Comparison of ENCODE assay signal across 18 cellular contexts in genomic region chr6:125188037-125188436, GRCh38. TPM values are rescaled to one million over a fixed set of nuclear protein-coding genes. Genes with fewer than 3 reads are reported as not detected.
DNase-seq lines count a peak whose midpoint lies in the region; ATAC-seq and TF ChIP-seq lines count a peak whose summit lies in the region.
"Had no signal": no experiment of that assay in that cellular context is flagged by ENCODE, and none has a peak within 500 bp of the region (broad histone marks: within the 10 kb centered on the region; RNA-seq: fewer than 3 reads in every experiment).

No MANE protein-coding gene starts in this region.

- peak; percentile 39 for DNase-seq in AG04450 (ENCODE audit: low read depth, low spot score)
- DNase-seq in cerebellar cortex (ENCODE audit: low spot score) = peak; percentile 26
- peak; percentile 82 for DNase-seq in mesenchymal stem cell
- DNase-seq in GM10248 (ENCODE audit: extremely low spot score) = no peak
- no peak for DNase-seq in NK-92 treated with Interleukin-12 subunit alpha and Interleukin-12 subunit beta, amount 100 ng/mL, for 24 hours (lab: John Stamatoyannopoulos, UW)
- DNase-seq in uterus = no peak
- DNase-seq: activated CD4-positive, alpha-beta T cell treated with anti-CD3 and anti-CD28 coated beads, Interleukin-2, amount 10 ng/mL, durations not matched to agents 24 days and 14 days; activated naive CD4-positive, alpha-beta T cell treated with anti-CD3 and anti-CD28 coated beads for 36 hours; COR-L47; endodermal cell; NCI-H187 treated with DMSO at 0.1 percent for 48 hours; NCI-H510A treated with DMSO at 0.1 percent for 48 hours; right cardiac atrium; stimulated activated CD4-positive, alpha-beta T cell treated with anti-CD3 and anti-CD28 coated beads, Interleukin-2, amount 100 ng/mL, for 24 hours had no signal

- 48% methylated on average over 2 of the region's 2 CpGs for WGBS in mesenchymal stem cell

- H3K23ac ChIP-seq in mesenchymal stem cell (ENCODE audit: low read length in 2 of 2) = no peak overlapping the region

- H2AK5ac ChIP-seq in mesenchymal stem cell (ENCODE audit: low read length, severe bottlenecking) = no peak overlapping the region

- H2BK12ac ChIP-seq in mesenchymal stem cell (ENCODE audit: low read length in 2 of 2) = no peak overlapping the region

- H3K4me3 ChIP-seq in AG04450 (ENCODE audit: low read depth, low read length) = no peak overlapping the region
- H3K4me3 ChIP-seq in mesenchymal stem cell (ENCODE audit: insufficient read depth in 1 of 2, low read depth in 1 of 2, low read length in 2 of 2) = no peak overlapping the region
- H3K4me3 ChIP-seq in uterus = no peak overlapping the region

- no peak overlapping the region for H2AFZ ChIP-seq in mesenchymal stem cell (ENCODE audit: low read depth, low read length)

- no peak overlapping the region for H4K8ac ChIP-seq in mesenchymal stem cell (ENCODE audit: low read length)

- H3K27me3 ChIP-seq in AG04450 (ENCODE audit: control insufficient read depth, insufficient read depth, low read length) (no peaks in the 10 kb centered on the region), mesenchymal stem cell (ENCODE audit: control insufficient read depth in 1 of 2, insufficient read depth in 1 of 2, low read length in 2 of 2) (no peaks in the 10 kb centered on the region), uterus (no peaks in the 10 kb centered on the region)

- TF ChIP-seq RAD21 in Ishikawa (IDR thresholded peaks at IDR 0.05; ENCODE audit: low read depth) = no peak

- H3K27ac ChIP-seq in AG04450 (ENCODE audit: low read depth, low read length) = no peak overlapping the region
- H3K27ac ChIP-seq in mesenchymal stem cell (ENCODE audit: low read length, poor library complexity, severe bottlenecking) = peak overlapping the region; percentile 86
- H3K27ac ChIP-seq in uterus = no peak overlapping the region

- H3K9me3 ChIP-seq in AG04450 (ENCODE audit: control insufficient read depth, insufficient read depth, low read length) (no peaks in the 10 kb centered on the region), mesenchymal stem cell (ENCODE audit: control insufficient read depth, low read length) (no peaks in the 10 kb centered on the region), uterus (no peaks in the 10 kb centered on the region)

- H2BK120ac ChIP-seq in mesenchymal stem cell (ENCODE audit: low read depth, low read length) = no peak overlapping the region

- peak; percentile 92 for TF ChIP-seq EP300 in Ishikawa (IDR thresholded peaks at IDR 0.05; ENCODE audit: borderline replicate concordance)

- H2BK15ac ChIP-seq in mesenchymal stem cell (ENCODE audit: low read depth, poor library complexity, severe bottlenecking) = no peak overlapping the region

- TF ChIP-seq POLR2A in uterus (IDR thresholded peaks at IDR 0.05) = peak in 1 of 2 donors; percentile 15

- intact Hi-C loops in uterus (cut with DNase I; ENCODE audit: low total_unique reads) = no loop called here

- H4K91ac ChIP-seq in mesenchymal stem cell (ENCODE audit: low read length) = no peak overlapping the region

- no peak overlapping the region for H3K18ac ChIP-seq in mesenchymal stem cell (ENCODE audit: low read depth in 1 of 2, low read length in 2 of 2)

- no peak overlapping the region for H3K4me2 ChIP-seq in mesenchymal stem cell (ENCODE audit: low read length, poor library complexity, severe bottlenecking)

- H3K4ac ChIP-seq in mesenchymal stem cell (ENCODE audit: low read depth in 1 of 2, low read length in 2 of 2) = no peak overlapping the region

- no peak for TF ChIP-seq CTCF in AG04450 (IDR thresholded peaks at IDR 0.05; ENCODE audit: low read depth, low read length)
- TF ChIP-seq CTCF in GM10248 (IDR thresholded peaks at IDR 0.05; ENCODE audit: control extremely low read depth, extremely low read depth, low read depth, missing control alignments) = no peak
- no peak for TF ChIP-seq CTCF in uterus (IDR thresholded peaks at IDR 0.05)

- CTCF ChIA-PET in AG04450 (lab: Charles Lee) = interaction anchor here (1.2 to 2.1 kb wide), 3 partner anchors 14 to 113 kb away, joined by 3 to 6 read pairs (median 5); partner anchors contain the start of gene TPD52L1
- CTCF ChIA-PET in GM10248 (lab: Yijun Ruan, JAX) = interaction anchor here (1.0 to 6.9 kb wide), 2 partner anchors 9 to 16 kb away, joined by 3 to 56 read pairs; no protein-coding TSS in a partner anchor

- ATAC-seq in GM18909 (IDR thresholded peaks at IDR 0.05; ENCODE audit: poor library complexity, unreplicated experiment) = no peak
- ATAC-seq: SK-N-SH treated with all-trans-retinoic acid at 6 μM for 48 hours had no signal

- peaks cover 12% of the 10 kb centered on the region for H3K79me1 ChIP-seq in mesenchymal stem cell (replicated peaks; ENCODE audit: low read length, poor library complexity, severe bottlenecking)

- POLR2A ChIA-PET in AG04450 (lab: Yijun Ruan, JAX) (interaction anchor here (1.0 kb wide), 1 partner anchor 35 kb away, joined by 3 read pairs; no protein-coding TSS in a partner anchor), GM10248 (lab: Yijun Ruan, JAX) (no interaction called here)

- H3K36me3 ChIP-seq in mesenchymal stem cell (ENCODE audit: control insufficient read depth in 1 of 2, insufficient read depth in 2 of 2, low read depth in 1 of 2, low read length in 2 of 2) (no peaks in the 10 kb centered on the region), uterus (no peaks in the 10 kb centered on the region)

- H3K4me1 ChIP-seq in mesenchymal stem cell (ENCODE audit: control insufficient read depth, insufficient read depth, low read depth, low read length) = peaks cover 12% of the 10 kb centered on the region
- no peaks in the 10 kb centered on the region for H3K4me1 ChIP-seq in uterus

- H3K9ac ChIP-seq in mesenchymal stem cell (ENCODE audit: low read length) = peak overlapping the region; percentile 14

- H3K14ac ChIP-seq in mesenchymal stem cell (ENCODE audit: low read length in 2 of 2) = no peak overlapping the region

- no peak overlapping the region for H2BK5ac ChIP-seq in mesenchymal stem cell (ENCODE audit: low read depth, low read length, poor library complexity, severe bottlenecking)

TF ChIP-seq in Ishikawa, 13 proteins besides CTCF, POLR2A, EP300 and RAD21:
- TF ChIP-seq EGR1 (IDR thresholded peaks at IDR 0.05) (no peak), TEAD4 (IDR thresholded peaks at IDR 0.05) (peak; percentile 67), NFIC (IDR thresholded peaks at IDR 0.05) (peak; percentile 70; the same call in 1 of the 2 replicates), CEBPB (IDR thresholded peaks at IDR 0.05) (no peak), MAX (IDR thresholded peaks at IDR 0.05) (no peak), USF1 (IDR thresholded peaks at IDR 0.05) (no peak), YY1 (IDR thresholded peaks at IDR 0.05; ENCODE audit: low read depth) (no peak), TCF12 (IDR thresholded peaks at IDR 0.05; ENCODE audit: low read depth) (peak; percentile 79), TAF1 (IDR thresholded peaks at IDR 0.05; ENCODE audit: low read depth) (no peak), FOXM1 (IDR thresholded peaks at IDR 0.05; ENCODE audit: borderline replicate concordance, low read depth) (peak; percentile 87), ZBTB7A (IDR thresholded peaks at IDR 0.05; ENCODE audit: low read depth) (no peak), CREB1 (IDR thresholded peaks at IDR 0.05; ENCODE audit: low read depth) (peak; percentile 24; the same call in 1 of the 2 replicates), REST (IDR thresholded peaks at IDR 0.05; ENCODE audit: low read depth) (no peak)

RNA-seq across cellular contexts. Expression of gene TPD52L1, which starts 34.5 kb away (rescaled TPM):
- 10.9 and 11.1 TPM in 2 replicates for polyA plus RNA-seq in AG04450 (2011; rRNA removed)
- polyA minus RNA-seq in AG04450 (2011; rRNA and poly(A)+ RNA removed) = 4.3 and 4.5 TPM in 2 replicates
- 6.5 TPM for polyA plus RNA-seq in mesenchymal stem cell (2013, experiment 1 of 2)
- polyA plus RNA-seq in mesenchymal stem cell (2013, experiment 2 of 2) = 5.5 TPM
- total RNA-seq in uterus = 10 to 100 TPM; 22.2 to 77.6 (median 37.7) TPM
- total RNA-seq: activated CD4-positive, alpha-beta T cell treated with anti-CD3 and anti-CD28 coated beads, Interleukin-2, amount 10 ng/mL, durations not matched to agents 24 days and 14 days; OCI-LY7 had no signal

Comparison
In these comparisons a context has a peak if more than half of its experiments do, and no peak if none do; other contexts are left out.
1. DNase-seq: peak in AG04450 (single experiment), cerebellar cortex (single experiment) and mesenchymal stem cell (single experiment); none in GM10248 (single experiment), NK-92 treated with Interleukin-12 subunit alpha and Interleukin-12 subunit beta, amount 100 ng/mL, for 24 hours (single experiment) and uterus (0 of 2).